In genomic region chr5:141701341-141702119, GRCh38 we compare ENCODE assay signal across 8 cellular contexts. TPM values are rescaled to one million over a fixed set of nuclear protein-coding genes. Genes with fewer than 3 reads are reported as not detected.
A peak's percentile ranks its signal among the peaks of the same experiment; 100 is the strongest.
DNase-seq lines count a peak whose midpoint lies in the region; ATAC-seq, FAIRE-seq and TF ChIP-seq lines count a peak whose summit lies in the region.

No MANE protein-coding gene starts in this region.

- peaks cover 0 to 25% (median 12%) of the 10 kb centered on the region in 4 donors for H3K4me1 Mint-ChIP-seq in CD4-positive, CD25-positive, alpha-beta regulatory T cell

- DNase-seq in CD4-positive, CD25-positive, alpha-beta regulatory T cell: peak in 1 of 3 donors; percentile 50
- DNase-seq in foreskin keratinocyte: no peak
- no peak for DNase-seq in epidermal melanocyte (ENCODE audit: insufficient read length, low spot score)
- DNase-seq in omental fat pad (ENCODE audit: low spot score): no peak
- DNase-seq in urothelium cell line (ENCODE audit: low spot score): no peak
- no peak for DNase-seq in SK-N-DZ (ENCODE audit: low spot score)

- peaks cover 16% of the 10 kb centered on the region for H3K27me3 Mint-ChIP-seq in CD4-positive, CD25-positive, alpha-beta regulatory T cell

- H3K36me3 Mint-ChIP-seq in CD4-positive, CD25-positive, alpha-beta regulatory T cell: no peaks in the 10 kb centered on the region

- FAIRE-seq in urothelium cell line (lab: Jason Lieb, UNC): no peak

- H3K4me1 ChIP-seq in CD4-positive, CD25-positive, alpha-beta regulatory T cell (ENCODE audit: control insufficient read depth, insufficient read depth, low read length, poor library complexity, severe bottlenecking): peaks cover 19% of the 10 kb centered on the region
- peaks cover 8% of the 10 kb centered on the region; the same call in 1 of the 2 replicates for H3K4me1 ChIP-seq in HUES64 (ENCODE audit: insufficient read depth, low read length)
- H3K4me1 ChIP-seq in foreskin keratinocyte: peaks cover 3% of the 10 kb centered on the region

- peak overlapping the region; percentile 46 for H3K4me3 ChIP-seq in CD4-positive, CD25-positive, alpha-beta regulatory T cell (ENCODE audit: low read depth, low read length)
- peak overlapping the region; percentile 63; the same call in 1 of the 2 replicates for H3K4me3 ChIP-seq in HUES64 (ENCODE audit: low read length)

- no peak overlapping the region for H3K27ac ChIP-seq in CD4-positive, CD25-positive, alpha-beta regulatory T cell (ENCODE audit: insufficient read depth, low read length, poor library complexity, severe bottlenecking)
- no peak overlapping the region for H3K27ac ChIP-seq in HUES64 (ENCODE audit: low read depth, low read length)
- no peak overlapping the region for H3K27ac ChIP-seq in foreskin keratinocyte

- ATAC-seq in CD4-positive, CD25-positive, alpha-beta regulatory T cell (ENCODE audit: low read depth in 2 of 2): peak; percentile 4 to 15
- ATAC-seq in GM19463 (IDR thresholded peaks at IDR 0.05; ENCODE audit: unreplicated experiment) (peak; percentile 63), foreskin keratinocyte (peak; percentile 3), omental fat pad (ENCODE audit: low FRiP score) (no peak)

- H3K4me3 Mint-ChIP-seq in CD4-positive, CD25-positive, alpha-beta regulatory T cell: peak overlapping the region in 2 of 4 donors; percentile 87 to 98

- TF ChIP-seq CTCF in foreskin keratinocyte (conservative IDR thresholded peaks at IDR 0.05): no peak
- no peak for TF ChIP-seq CTCF in omental fat pad (IDR thresholded peaks at IDR 0.05)

- 63% methylated on average over 16 of the region's 16 CpGs for WGBS in HUES64

- H3K9ac ChIP-seq in HUES64 (ENCODE audit: low read depth, low read length): no peak overlapping the region

- H3K27me3 ChIP-seq in CD4-positive, CD25-positive, alpha-beta regulatory T cell (ENCODE audit: control insufficient read depth, insufficient read depth, low read length): peaks cover 19% of the 10 kb centered on the region
- H3K27me3 ChIP-seq in HUES64 (ENCODE audit: insufficient read depth, low read length) (peaks cover 57% of the 10 kb centered on the region), foreskin keratinocyte (peaks cover 80% of the 10 kb centered on the region)

- H3K36me3 ChIP-seq in CD4-positive, CD25-positive, alpha-beta regulatory T cell (ENCODE audit: control insufficient read depth, insufficient read depth, low read length): no peaks in the 10 kb centered on the region
- no peaks in the 10 kb centered on the region for H3K36me3 ChIP-seq in HUES64 (ENCODE audit: insufficient read depth, low read length)

- peak overlapping the region in 2 of 3 donors; percentile 52 to 86 for H3K27ac Mint-ChIP-seq in CD4-positive, CD25-positive, alpha-beta regulatory T cell

- H3K9me3 ChIP-seq in CD4-positive, CD25-positive, alpha-beta regulatory T cell (ENCODE audit: control insufficient read depth in 2 of 2, low read length in 2 of 2): no peaks in the 10 kb centered on the region
- no peaks in the 10 kb centered on the region for H3K9me3 ChIP-seq in HUES64 (ENCODE audit: insufficient read depth, low read depth, low read length)

- H3K9me3 Mint-ChIP-seq in CD4-positive, CD25-positive, alpha-beta regulatory T cell: no peaks in the 10 kb centered on the region

RNA-seq across cellular contexts. Expression of gene ARAP3, which starts 19.5 kb away (rescaled TPM):
- 6.1 TPM for total RNA-seq in CD4-positive, CD25-positive, alpha-beta regulatory T cell
- polyA plus RNA-seq in CD4-positive, CD25-positive, alpha-beta regulatory T cell: 1 to 10 TPM in 1 of 4 donors, under 1 TPM in 2, not detected in 1; 0.25 to 1.3 (median 0.30) TPM
- 23.3 TPM for polyA plus RNA-seq in HUES64 (2013, experiment 1 of 2)
- 28.6 TPM for polyA plus RNA-seq in HUES64 (2013, experiment 2 of 2)
- 4.8 and 7.0 TPM in 2 replicates for total RNA-seq in foreskin keratinocyte
- 3.7 and 5.0 TPM in 2 replicates for polyA plus RNA-seq in foreskin keratinocyte
- 10 to 100 TPM in 1 of 4 donors, 1 to 10 TPM in 3; 2.6 to 36.1 (median 9.1) TPM for total RNA-seq in omental fat pad
- polyA plus RNA-seq in SK-N-DZ (2014; cell fraction: cytosol; rRNA removed): 0.20 and 0.63 TPM in 2 replicates
- polyA plus RNA-seq in SK-N-DZ (2014; cell fraction: nucleus; rRNA removed): 1.3 and 1.4 TPM in 2 replicates

RNA-seq across cellular contexts. Expression of gene FCHSD1, which starts 50.3 kb away (rescaled TPM):
- total RNA-seq in CD4-positive, CD25-positive, alpha-beta regulatory T cell: 115 TPM
- polyA plus RNA-seq in CD4-positive, CD25-positive, alpha-beta regulatory T cell: 10 to 100 TPM in 1 of 4 donors, 1 to 10 TPM in 3; 7.7 to 16.0 (median 8.2) TPM
- polyA plus RNA-seq in HUES64 (2013, experiment 1 of 2): 11.5 TPM
- polyA plus RNA-seq in HUES64 (2013, experiment 2 of 2): 12.6 TPM
- total RNA-seq in foreskin keratinocyte: 13.5 and 14.6 TPM in 2 replicates
- 9.8 and 11.3 TPM in 2 replicates for polyA plus RNA-seq in foreskin keratinocyte
- total RNA-seq in omental fat pad: 10 to 100 TPM; 11.2 to 19.7 (median 15.5) TPM
- polyA plus RNA-seq in SK-N-DZ (2014; cell fraction: cytosol; rRNA removed): 4.9 and 11.8 TPM in 2 replicates
- 102 and 106 TPM in 2 replicates for polyA plus RNA-seq in SK-N-DZ (2014; cell fraction: nucleus; rRNA removed)
